Comparison of ENCODE assay signal across 15 cellular contexts in the genomic region with DNA sequence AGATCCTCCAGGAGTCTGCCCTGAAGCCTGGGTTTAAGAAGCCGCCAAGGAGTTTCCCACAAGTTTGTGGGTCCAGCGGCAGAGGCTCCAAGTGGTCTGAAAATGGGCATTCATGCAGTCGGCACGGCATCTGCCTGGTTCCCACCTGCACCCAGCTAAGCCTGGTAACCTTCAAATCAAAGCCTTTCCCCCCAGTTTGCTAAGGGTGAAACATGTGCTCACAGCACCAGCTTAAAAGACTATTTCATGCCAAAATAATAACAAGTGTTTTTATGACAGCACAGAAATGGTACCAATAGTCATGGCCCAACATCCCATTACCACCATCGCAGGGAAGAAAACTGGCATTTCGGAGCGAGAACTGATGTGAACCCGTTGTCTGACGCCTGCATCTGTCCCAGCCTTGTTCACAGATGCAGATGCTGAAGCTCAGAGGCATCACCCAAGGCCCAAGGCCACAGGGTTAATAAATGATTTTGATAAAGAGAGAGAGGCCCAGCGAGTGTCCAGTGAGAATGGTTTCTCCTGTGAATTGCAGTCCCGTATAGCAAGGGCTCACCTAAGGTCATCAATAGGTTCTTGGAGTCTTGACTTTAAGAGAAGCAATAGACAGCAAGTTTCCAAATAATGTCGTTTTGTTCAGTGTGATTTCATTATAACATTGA.
DNase-seq lines count a peak whose midpoint lies in the region; ATAC-seq, FAIRE-seq and TF ChIP-seq lines count a peak whose summit lies in the region.
"Had no signal": no experiment of that assay in that cellular context is flagged by ENCODE, and none has a peak within 500 bp of the region (broad histone marks: within the 10 kb centered on the region; RNA-seq: fewer than 3 reads in every experiment).

No MANE protein-coding gene starts in this region.

- H3K9me1 ChIP-seq in K562 (ENCODE audit: control insufficient read depth, insufficient read depth, low read length) = no peaks in the 10 kb centered on the region

- peak overlapping the region; percentile 69 for H2BK5ac ChIP-seq in mesenchymal stem cell (ENCODE audit: low read depth, low read length, poor library complexity, severe bottlenecking)

- H3K4me3 ChIP-seq in A549 (no peak overlapping the region), PC-3 (ENCODE audit: low read length) (no peak overlapping the region), K562 (no peak overlapping the region), mesenchymal stem cell (ENCODE audit: insufficient read depth in 1 of 2, low read depth in 1 of 2, low read length in 2 of 2) (no peak overlapping the region)
- H3K4me3 ChIP-seq: GM23248 had no signal

- no peak for ATAC-seq in A549
- ATAC-seq in PC-3 = no peak
- no peak for ATAC-seq in K562
- ATAC-seq in GM19452 (IDR thresholded peaks at IDR 0.05; ENCODE audit: unreplicated experiment) = no peak
- ATAC-seq in GM19328 (IDR thresholded peaks at IDR 0.05; ENCODE audit: unreplicated experiment) = no peak

- H4K20me1 ChIP-seq in PC-3 (ENCODE audit: low read length) (no peaks in the 10 kb centered on the region), K562 (replicated peaks; ENCODE audit: control insufficient read depth, insufficient read depth, low read length) (no peaks in the 10 kb centered on the region; the same call in 1 of the 2 replicates)

- TF ChIP-seq POLR2A in A549 (IDR thresholded peaks at IDR 0.05; ENCODE audit: low read length) (no peak), K562 (conservative IDR thresholded peaks at IDR 0.05) (no peak)

- H3K27ac ChIP-seq in A549 (peak overlapping the region; percentile 91), PC-3 (ENCODE audit: low read length) (peak overlapping the region; percentile 60), K562 (ENCODE audit: extremely low read depth, low read depth, low read length) (no peak overlapping the region), mesenchymal stem cell (ENCODE audit: low read length, poor library complexity, severe bottlenecking) (peak overlapping the region; percentile 75)
- H3K27ac ChIP-seq: GM23248 had no signal

- H2BK15ac ChIP-seq in mesenchymal stem cell (ENCODE audit: low read depth, poor library complexity, severe bottlenecking) = no peak overlapping the region

- H4K8ac ChIP-seq in mesenchymal stem cell (ENCODE audit: low read length) = no peak overlapping the region

- H3K9ac ChIP-seq in PC-3 (ENCODE audit: low read length) (no peak overlapping the region), K562 (ENCODE audit: insufficient read depth in 1 of 2, low read depth in 2 of 2, low read length in 2 of 2) (no peak overlapping the region), mesenchymal stem cell (ENCODE audit: low read length) (no peak overlapping the region)
- H3K9ac ChIP-seq: GM23248 had no signal

- TF ChIP-seq RAD21 in A549 (conservative IDR thresholded peaks at IDR 0.05 in 1 of 2, IDR thresholded peaks at IDR 0.05 in 1 of 2) (no peak), K562 (CRISPR knock-in tag; conservative IDR thresholded peaks at IDR 0.05 in 1 of 2, IDR thresholded peaks at IDR 0.05 in 1 of 2) (no peak)

- no peak overlapping the region for H3K4ac ChIP-seq in mesenchymal stem cell (ENCODE audit: low read depth in 1 of 2, low read length in 2 of 2)

- H2BK120ac ChIP-seq in mesenchymal stem cell (ENCODE audit: low read depth, low read length) = no peak overlapping the region

- intact Hi-C loops in PC-3 (cut with micrococcal nuclease) (loop anchor here (5.0 kb wide), 1 partner anchor 193 kb away; no protein-coding TSS in a partner anchor), K562 (cut with micrococcal nuclease) (no loop called here)

- DNase-seq in A549 (ENCODE audit: low read depth in 1 of 2, low spot score in 1 of 2) (no peak), PC-3 (no peak), K562 (ENCODE audit: extremely low read depth in 1 of 4, low spot score in 3 of 4) (no peak), mesenchymal stem cell (no peak), GDM1 (lab: John Stamatoyannopoulos, UW) (no peak), hypothalamus (lab: John Stamatoyannopoulos, UW) (no peak)
- DNase-seq: 8988T; ACHN; CD4-positive, alpha-beta memory T cell; DMS79; GM23248; H9 had no signal

- H3K79me2 ChIP-seq in PC-3 (ENCODE audit: low read length) (no peaks in the 10 kb centered on the region), K562 (ENCODE audit: control insufficient read depth, insufficient read depth, low read length) (no peaks in the 10 kb centered on the region)

- no peaks in the 10 kb centered on the region for H3K9me2 ChIP-seq in PC-3 (replicated peaks; ENCODE audit: low read length)

- no peaks in the 10 kb centered on the region for H3K36me3 ChIP-seq in PC-3 (ENCODE audit: low read depth, low read length)
- H3K36me3 ChIP-seq in K562 (ENCODE audit: control insufficient read depth, insufficient read depth, low read length) = no peaks in the 10 kb centered on the region
- no peaks in the 10 kb centered on the region for H3K36me3 ChIP-seq in mesenchymal stem cell (ENCODE audit: control insufficient read depth in 1 of 2, insufficient read depth in 2 of 2, low read depth in 1 of 2, low read length in 2 of 2)

- TF ChIP-seq EP300 in A549 (IDR thresholded peaks at IDR 0.05) (no peak), K562 (IDR thresholded peaks at IDR 0.05; ENCODE audit: low read length) (no peak)

- peaks cover 7% of the 10 kb centered on the region for H3F3A ChIP-seq in PC-3 (ENCODE audit: low read length, unreplicated experiment)

- H2AK5ac ChIP-seq in mesenchymal stem cell (ENCODE audit: low read length, severe bottlenecking) = peak overlapping the region; percentile 65

- H4K91ac ChIP-seq in mesenchymal stem cell (ENCODE audit: low read length) = no peak overlapping the region

- H3K18ac ChIP-seq in mesenchymal stem cell (ENCODE audit: low read depth in 1 of 2, low read length in 2 of 2) = peak overlapping the region in 1 of 2 experiments; percentile 5

- no peak for TF ChIP-seq CTCF in A549 (IDR thresholded peaks at IDR 0.05)
- no peak for TF ChIP-seq CTCF in PC-3 (conservative IDR thresholded peaks at IDR 0.05; ENCODE audit: low read depth, low read length)
- TF ChIP-seq CTCF in K562 (IDR thresholded peaks at IDR 0.05 in 2 of 3, conservative IDR thresholded peaks at IDR 0.05 in 1 of 3; ENCODE audit: insufficient read depth in 2 of 3, low read depth in 1 of 3, low read length in 3 of 3) = no peak

- no peaks in the 10 kb centered on the region for H3K79me1 ChIP-seq in mesenchymal stem cell (replicated peaks; ENCODE audit: low read length, poor library complexity, severe bottlenecking)

- H3K4me2 ChIP-seq in A549 (no peak overlapping the region), PC-3 (ENCODE audit: low read length) (no peak overlapping the region), K562 (ENCODE audit: insufficient read depth, low read length) (no peak overlapping the region), mesenchymal stem cell (ENCODE audit: low read length, poor library complexity, severe bottlenecking) (no peak overlapping the region)

- 89% methylated on average over 12 of the region's 12 CpGs for WGBS in A549 (ENCODE audit: missing lambda C conversion rate)
- WGBS in K562 (ENCODE audit: insufficient coverage, low coverage, missing lambda C conversion rate) = 2% methylated on average over 11 of the region's 12 CpGs
- 97% methylated on average over 12 of the region's 12 CpGs for WGBS in mesenchymal stem cell

- CTCF ChIA-PET in A549 (lab: Yijun Ruan, JAX) (interaction anchor here (0.7 to 3.2 kb wide), 10 partner anchors 14 to 239 kb away, joined by 3 to 12 read pairs (median 3); no protein-coding TSS in a partner anchor), PC-3 (lab: Charles Lee) (no interaction called here), K562 (lab: Yijun Ruan, JAX; ENCODE audit: low intra/inter-chr PET ratio) (no interaction called here)

- peaks cover 72% of the 10 kb centered on the region for H3K4me1 ChIP-seq in A549
- H3K4me1 ChIP-seq in PC-3 (ENCODE audit: insufficient read depth, low read length) = peaks cover 58% of the 10 kb centered on the region
- H3K4me1 ChIP-seq in K562 (replicated peaks in 1 of 2; ENCODE audit: control insufficient read depth in 2 of 2, insufficient read depth in 2 of 2, low read length in 2 of 2) = no peaks in the 10 kb centered on the region
- peaks cover 30% of the 10 kb centered on the region for H3K4me1 ChIP-seq in mesenchymal stem cell (ENCODE audit: control insufficient read depth, insufficient read depth, low read depth, low read length)

- no peak overlapping the region for H3K23ac ChIP-seq in mesenchymal stem cell (ENCODE audit: low read length in 2 of 2)

- no peak for FAIRE-seq in A549 (lab: Jason Lieb, UNC)
- FAIRE-seq in K562 (lab: Jason Lieb, UNC) = no peak
- FAIRE-seq: GM12892 had no signal

- H2AFZ ChIP-seq in PC-3 (ENCODE audit: low read length) (no peak overlapping the region), K562 (ENCODE audit: low read depth, low read length) (no peak overlapping the region), mesenchymal stem cell (ENCODE audit: low read depth, low read length) (no peak overlapping the region)
- H2AFZ ChIP-seq: GM23248 had no signal

- H3K27me3 ChIP-seq in PC-3 (ENCODE audit: low read length) (no peaks in the 10 kb centered on the region), K562 (ENCODE audit: control insufficient read depth in 2 of 2, insufficient read depth in 2 of 2, low read length in 2 of 2) (peaks cover 20 to 50% of the 10 kb centered on the region in 2 experiments; a peak in 3 of 5 replicates), mesenchymal stem cell (ENCODE audit: control insufficient read depth in 1 of 2, insufficient read depth in 1 of 2, low read length in 2 of 2) (peaks cover 0 to 5% of the 10 kb centered on the region in 2 experiments)

- POLR2A ChIA-PET in A549 (lab: Yijun Ruan, JAX) (interaction anchor here (0.7 kb wide), 1 partner anchor 34 kb away, joined by 3 read pairs; no protein-coding TSS in a partner anchor), PC-3 (lab: Charles Lee; ENCODE audit: unreplicated experiment) (no interaction called here), K562 (lab: Yijun Ruan, JAX) (interaction anchor here (0.9 to 1.2 kb wide), 3 partner anchors 10 to 208 kb away, joined by 3 read pairs; no protein-coding TSS in a partner anchor)

- in situ Hi-C loops in K562 (cut with MboI) = no loop called here

- H3K14ac ChIP-seq in mesenchymal stem cell (ENCODE audit: low read length in 2 of 2) = no peak overlapping the region

- no TSS peak for BruUV-seq in PC-3 (replicated peaks; lab: Mats Ljungman, UMichigan)
- no TSS peak for BruUV-seq in K562 (replicated peaks; lab: Mats Ljungman, UMichigan)

- peaks cover 14% of the 10 kb centered on the region; the same call in 2 of the 3 replicates for H3K9me3 ChIP-seq in A549
- no peaks in the 10 kb centered on the region for H3K9me3 ChIP-seq in PC-3 (ENCODE audit: low read length)
- H3K9me3 ChIP-seq in K562 (replicated peaks; ENCODE audit: control insufficient read depth, insufficient read depth, low read depth, low read length) = no peaks in the 10 kb centered on the region
- no peaks in the 10 kb centered on the region for H3K9me3 ChIP-seq in mesenchymal stem cell (ENCODE audit: control insufficient read depth, low read length)

- no peak overlapping the region for H2BK12ac ChIP-seq in mesenchymal stem cell (ENCODE audit: low read length in 2 of 2)

TF ChIP-seq in K562, 482 proteins besides CTCF, POLR2A, EP300 and RAD21 (continues in another document):
- no peak for TF ChIP-seq ZNF239 (CRISPR knock-in tag; IDR thresholded peaks at IDR 0.05)

Comparison
In these comparisons a context has a peak if more than half of its experiments do, and no peak if none do; other contexts are left out.
1. Of the 35 proteins assayed by ChIP-seq in both K562 and A549: peak only in K562: none; only in A549: E2F6 and MAX; in both: none; in neither: 33.